ENCODE assay signal across 14 cellular contexts in the genomic region with DNA sequence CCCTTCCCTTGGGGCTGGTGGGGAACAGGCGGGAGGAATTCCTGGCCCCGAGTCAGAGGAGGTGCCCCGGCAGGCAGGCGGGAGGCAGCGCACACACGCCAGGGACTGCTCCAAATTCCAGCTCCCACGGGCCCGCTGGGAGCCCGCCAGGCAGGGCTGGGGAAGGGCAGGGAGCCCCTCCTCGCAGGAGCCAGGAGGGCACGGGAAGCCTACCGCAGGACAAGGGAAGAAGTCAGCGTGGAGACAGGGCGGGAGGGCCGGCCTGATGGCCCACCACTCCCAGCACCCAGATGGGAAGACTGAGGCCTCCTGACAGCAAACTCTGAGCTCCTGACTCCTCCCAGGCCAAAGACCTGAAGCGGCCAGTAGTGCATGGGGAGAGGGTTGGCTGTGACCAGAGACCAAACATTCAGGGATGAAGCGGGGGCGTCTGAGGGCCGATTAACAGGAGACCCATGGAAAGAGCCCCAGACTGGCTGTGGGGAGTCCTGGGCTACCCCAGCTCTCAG. TPM values are rescaled to one million over a fixed set of nuclear protein-coding genes. Genes with fewer than 3 reads are reported as not detected.
A peak's percentile ranks its signal among the peaks of the same experiment; 100 is the strongest.
DNase-seq lines count a peak whose midpoint lies in the region; ATAC-seq and TF ChIP-seq lines count a peak whose summit lies in the region.
"Had no signal": no experiment of that assay in that cellular context is flagged by ENCODE, and none has a peak within 500 bp of the region (broad histone marks: within the 10 kb centered on the region; RNA-seq: fewer than 3 reads in every experiment).

No MANE protein-coding gene starts in this region.

- peaks cover 0 to 2% (median 0%) of the 10 kb centered on the region in 7 donors for H3K9me3 Mint-ChIP-seq in CD14-positive monocyte
- H3K9me3 Mint-ChIP-seq: activated CD4-positive, alpha-beta T cell treated with anti-CD3 and anti-CD28 coated beads, Interleukin-2, amount 10 ng/mL, durations not matched to agents 24 days and 14 days; nephron had no signal

- H3K27ac Mint-ChIP-seq in CD14-positive monocyte, result no peak overlapping the region
- H3K27ac Mint-ChIP-seq: activated CD4-positive, alpha-beta T cell treated with anti-CD3 and anti-CD28 coated beads, Interleukin-2, amount 10 ng/mL, durations not matched to agents 24 days and 14 days had no signal

- no peaks in the 10 kb centered on the region for H3K36me3 ChIP-seq in heart right ventricle
- no peaks in the 10 kb centered on the region for H3K36me3 ChIP-seq in osteoblast (ENCODE audit: insufficient read depth, low read length)

- H3K4me3 ChIP-seq in heart right ventricle, result no peak overlapping the region
- no peak overlapping the region for H3K4me3 ChIP-seq in osteoblast (ENCODE audit: insufficient read depth, low read length)
- H3K4me3 ChIP-seq: smooth muscle cell had no signal

- H2AFZ ChIP-seq in osteoblast (ENCODE audit: low read length), result no peak overlapping the region

- H3K27me3 ChIP-seq in heart right ventricle (no peaks in the 10 kb centered on the region), osteoblast (ENCODE audit: insufficient read depth, low read length) (peaks cover 8% of the 10 kb centered on the region)

- H3K9me3 ChIP-seq in heart right ventricle, result no peaks in the 10 kb centered on the region
- H3K9me3 ChIP-seq in osteoblast (ENCODE audit: low read depth, low read length), result no peaks in the 10 kb centered on the region

- 24 to 33% methylated on average over 19 of the region's 19 CpGs for WGBS in heart right ventricle, 2 donors

- no peak for TF ChIP-seq CTCF in heart right ventricle (IDR thresholded peaks at IDR 0.05)
- no peak for TF ChIP-seq CTCF in osteoblast (IDR thresholded peaks at IDR 0.05; ENCODE audit: extremely low read depth, low read depth, low read length)
- TF ChIP-seq CTCF in CD14-positive monocyte (IDR thresholded peaks at IDR 0.05), result no peak

- no peak overlapping the region for H3K4me2 ChIP-seq in osteoblast (ENCODE audit: insufficient read depth, low read length)
- H3K4me2 ChIP-seq: smooth muscle cell had no signal

- intact Hi-C loops in Right ventricle myocardium inferior (cut with DNase I), result no loop called here
- intact Hi-C loops in cardiac septum (cut with DNase I), result no loop called here
- intact Hi-C loops in heart right ventricle (cut with DNase I), result loop anchor here in 3 of 10 donors (5.0 to 10.0 kb wide), 3 partner anchors 50 to 60 kb away; a partner anchor contains a TSS
- intact Hi-C loops in CD14-positive monocyte (cut with micrococcal nuclease), result no loop called here

- peaks cover 5 to 14% (median 12%) of the 10 kb centered on the region in 3 donors for H3K27me3 Mint-ChIP-seq in CD14-positive monocyte (ENCODE audit: low read depth in 3 of 3)

- H3K27ac ChIP-seq in heart right ventricle (peak overlapping the region in 9 of 10 donors; percentile 64 to 87 (median 77)), osteoblast (ENCODE audit: low read depth, low read length) (no peak overlapping the region)

- H3K79me2 ChIP-seq in osteoblast (ENCODE audit: insufficient read depth, low read length), result no peaks in the 10 kb centered on the region

- H3K4me1 Mint-ChIP-seq in CD14-positive monocyte, result peaks cover 59% of the 10 kb centered on the region

- peaks cover 3 to 4% of the 10 kb centered on the region in 2 donors for H3K36me3 Mint-ChIP-seq in CD14-positive monocyte

- ATAC-seq in Right ventricle myocardium inferior, result no peak
- ATAC-seq in heart right ventricle, result no peak
- ATAC-seq in GM21576 (IDR thresholded peaks at IDR 0.05; ENCODE audit: unreplicated experiment), result no peak
- no peak for ATAC-seq in HG03442 (IDR thresholded peaks at IDR 0.05; ENCODE audit: unreplicated experiment)

- no peaks in the 10 kb centered on the region for H4K20me1 ChIP-seq in osteoblast (ENCODE audit: insufficient read depth, low read length)

- H3K4me3 Mint-ChIP-seq in CD14-positive monocyte, result no peak overlapping the region
- H3K4me3 Mint-ChIP-seq: activated CD4-positive, alpha-beta T cell treated with anti-CD3 and anti-CD28 coated beads, Interleukin-2, amount 10 ng/mL, durations not matched to agents 24 days and 14 days had no signal

- DNase-seq in Right ventricle myocardium inferior (ENCODE audit: missing footprints), result peak; percentile 72
- DNase-seq in cardiac septum (ENCODE audit: low spot score), result no peak
- DNase-seq in heart right ventricle, result peak in 1 of 2 donors; percentile 42
- DNase-seq in osteoblast (ENCODE audit: insufficient read length, low spot score, missing footprints), result peak; percentile 84
- DNase-seq in CD14-positive monocyte (ENCODE audit: low spot score), result no peak
- DNase-seq in AML-193 (lab: John Stamatoyannopoulos, UW), result no peak
- DNase-seq: activated CD4-positive, alpha-beta T cell treated with anti-CD3 and anti-CD28 coated beads, Interleukin-2, amount 10 ng/mL, durations not matched to agents 24 days and 14 days; activated T-cell treated with anti-CD3 and anti-CD28 coated beads, Interleukin-2, amount 50 U/mL, for 48 hours; COR-L47; effector CD4-positive, alpha-beta T cell had no signal

- H3K4me1 ChIP-seq in heart right ventricle (peaks cover 15 to 70% (median 62%) of the 10 kb centered on the region in 9 donors), osteoblast (ENCODE audit: insufficient read depth, low read length) (peaks cover 12% of the 10 kb centered on the region)

RNA-seq across cellular contexts. Expression of a gene that starts 22.4 kb away (rescaled TPM):
- total RNA-seq in Right ventricle myocardium inferior (355 TPM), cardiac septum (317 TPM), heart right ventricle (100 to 1,000 TPM; 215 to 604 (median 286) TPM), osteoblast (1,858 and 2,119 TPM in 2 replicates)
- polyA plus RNA-seq in heart right ventricle (1,000 to 10,000 TPM in 1 of 2 donors, 100 to 1,000 TPM in 1; 472 to 1,621 TPM), CD14-positive monocyte (100 to 1,000 TPM; 604 to 698 TPM)

RNA-seq across cellular contexts. Expression of a gene that starts 52.3 kb away (rescaled TPM):
- total RNA-seq in Right ventricle myocardium inferior (19.7 TPM), cardiac septum (21.2 TPM), heart right ventricle (10 to 100 TPM in 9 of 10 donors, 1 to 10 TPM in 1; 9.9 to 45.6 (median 18.5) TPM), osteoblast (under 0.01 TPM in 1 of 2 replicates, not detected in the other)
- polyA plus RNA-seq in heart right ventricle (10 to 100 TPM; 14.5 to 19.1 TPM), CD14-positive monocyte (not detected)

RNA-seq across cellular contexts. Expression of a gene that starts 52.8 kb away (rescaled TPM):
- 40.5 TPM for total RNA-seq in Right ventricle myocardium inferior
- 41.1 TPM for total RNA-seq in cardiac septum
- total RNA-seq in heart right ventricle, result 10 to 100 TPM; 30.3 to 67.9 (median 41.6) TPM
- 10 to 100 TPM; 29.8 to 85.8 TPM for polyA plus RNA-seq in heart right ventricle
- total RNA-seq in osteoblast, result 2.1 and 3.6 TPM in 2 replicates
- 10 to 100 TPM; 18.0 to 39.6 TPM for polyA plus RNA-seq in CD14-positive monocyte
- total RNA-seq: activated CD4-positive, alpha-beta T cell treated with anti-CD3 and anti-CD28 coated beads, Interleukin-2, amount 10 ng/mL, durations not matched to agents 24 days and 14 days had no signal

Comparison
In these comparisons a context has a peak if more than half of its experiments do, and no peak if none do; other contexts are left out.
1. DNase-seq: peak in Right ventricle myocardium inferior (single experiment) and osteoblast (single experiment); none in cardiac septum (single experiment), CD14-positive monocyte (single experiment) and AML-193 (0 of 2).
2. RNA of a gene that starts 52.3 kb away (total RNA-seq): 21.2 TPM in cardiac septum (single experiment), 19.7 TPM in Right ventricle myocardium inferior (single experiment) and 9.9 to 45.6 TPM in heart right ventricle; under 0.01 TPM in osteoblast; every median in the first group is over 10 times any median in the second.